Comparison of ENCODE assay signal across 21 cellular contexts in the genomic region with DNA sequence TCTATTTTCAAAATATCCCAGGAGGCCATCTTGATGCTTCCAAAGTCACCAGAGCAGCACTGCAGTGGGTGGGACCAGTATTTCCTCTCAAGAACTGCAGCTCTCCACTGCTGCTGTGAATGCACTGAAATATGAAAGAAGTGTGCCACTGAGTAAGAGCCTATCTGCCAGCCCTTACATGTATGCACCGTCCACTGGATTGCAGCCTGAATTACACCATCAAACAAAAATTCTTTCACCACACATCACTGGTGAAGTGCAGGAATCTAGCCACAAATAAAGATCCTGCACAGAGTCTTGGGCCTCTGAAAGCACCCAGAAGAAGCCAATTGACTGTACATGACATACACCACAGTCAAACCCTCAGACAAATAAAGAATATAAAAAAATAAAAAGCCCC.
DNase-seq lines count a peak whose midpoint lies in the region; ATAC-seq and TF ChIP-seq lines count a peak whose summit lies in the region.
"Had no signal": no experiment of that assay in that cellular context is flagged by ENCODE, and none has a peak within 500 bp of the region (broad histone marks: within the 10 kb centered on the region; RNA-seq: fewer than 3 reads in every experiment).

No MANE protein-coding gene starts in this region.

- H3K27ac Mint-ChIP-seq in HFFc6, result no peak overlapping the region
- H3K27ac Mint-ChIP-seq: activated naive CD8-positive, alpha-beta T cell; activated T-helper 1 cell treated with anti-CD3 and anti-CD28 coated beads, Interleukin-12 subunit alpha, Interleukin-12 subunit beta, Interleukin-2, Interleukin-4 antibody, amounts not matched to agents 30 ng/mL and 10 ng/mL and 1 ng/mL, durations not matched to agents 14 hours and 24 hours and 36 hours; immature natural killer cell had no signal

- H3K4me1 Mint-ChIP-seq in HFFc6 (ENCODE audit: low read depth), result peaks cover 24% of the 10 kb centered on the region
- H3K4me1 Mint-ChIP-seq: immature natural killer cell had no signal

- no peak overlapping the region for H3K4me3 Mint-ChIP-seq in HFFc6
- H3K4me3 Mint-ChIP-seq: activated naive CD8-positive, alpha-beta T cell; activated T-helper 1 cell treated with anti-CD3 and anti-CD28 coated beads, Interleukin-12 subunit alpha, Interleukin-12 subunit beta, Interleukin-2, Interleukin-4 antibody, amounts not matched to agents 30 ng/mL and 10 ng/mL and 1 ng/mL, durations not matched to agents 14 hours and 24 hours and 36 hours; immature natural killer cell had no signal

- H3K9me3 Mint-ChIP-seq in HFFc6, result peaks cover 7% of the 10 kb centered on the region

- DNase-seq in HFFc6, result peak; percentile 9
- peak; percentile 56 for DNase-seq in astrocyte of the spinal cord (ENCODE audit: low read depth, low spot score)
- peak; percentile 2 for DNase-seq in fibroblast of villous mesenchyme (ENCODE audit: low read depth)
- no peak for DNase-seq in NCI-H2171 (lab: John Stamatoyannopoulos, UW)
- DNase-seq in germinal center (ENCODE audit: low spot score), result no peak
- DNase-seq: activated CD4-positive, alpha-beta T cell treated with anti-CD3 and anti-CD28 coated beads for 1 hour; dorsolateral prefrontal cortex; immature natural killer cell; lower lobe of right lung; NCI-H1694; NCI-H774; Right ventricle myocardium superior; stimulated activated CD4-positive, alpha-beta T cell treated with anti-CD3 and anti-CD28 coated beads, Interleukin-4, amount 100 ng/mL, for 24 hours; stomach had no signal

- ATAC-seq in GM19351 (IDR thresholded peaks at IDR 0.05; ENCODE audit: unreplicated experiment), result no peak
- no peak for ATAC-seq in HG02970 (IDR thresholded peaks at IDR 0.05; ENCODE audit: low FRiP score, unreplicated experiment)
- ATAC-seq: lower lobe of right lung had no signal

- H3K27me3 Mint-ChIP-seq in HFFc6 (ENCODE audit: insufficient read depth), result no peaks in the 10 kb centered on the region

- H3K36me3 Mint-ChIP-seq in HFFc6 (ENCODE audit: low read depth), result peaks cover 17% of the 10 kb centered on the region; the same call in 1 of the 2 replicates
- H3K36me3 Mint-ChIP-seq: activated naive CD8-positive, alpha-beta T cell; immature natural killer cell had no signal

- no peak overlapping the region for H3K4me3 ChIP-seq in astrocyte of the spinal cord (ENCODE audit: low read depth, low read length)
- no peak overlapping the region for H3K4me3 ChIP-seq in fibroblast of villous mesenchyme (ENCODE audit: low read depth, low read length)
- H3K4me3 ChIP-seq: BLaER1 treated with 17β-estradiol and CSF1 and Interleukin-3, amounts not matched to agents 10 nM and 100 nM; breast epithelium; dorsolateral prefrontal cortex; lower lobe of right lung; stomach; upper lobe of left lung had no signal

- TF ChIP-seq CTCF in HFFc6 (IDR thresholded peaks at IDR 0.05) (no peak), astrocyte of the spinal cord (IDR thresholded peaks at IDR 0.05; ENCODE audit: low read depth, low read length) (no peak), fibroblast of villous mesenchyme (IDR thresholded peaks at IDR 0.05; ENCODE audit: insufficient read depth, low read depth, low read length) (no peak)

- in situ Hi-C loops in astrocyte of the spinal cord (cut with HindIII; ENCODE audit: low sequenced_read_pairs), result no loop called here

Comparison
In these comparisons a context has a peak if more than half of its experiments do, and no peak if none do; other contexts are left out.
1. DNase-seq: peak in HFFc6 (single experiment), astrocyte of the spinal cord (single experiment) and fibroblast of villous mesenchyme (single experiment); none in NCI-H2171 (single experiment) and germinal center (single experiment).